ENCODE assay signal across 9 cellular contexts in genomic region chr5:143606043-143606752, GRCh38.
DNase-seq lines count a peak whose midpoint lies in the region; ATAC-seq and TF ChIP-seq lines count a peak whose summit lies in the region.
"Had no signal": no experiment of that assay in that cellular context is flagged by ENCODE, and none has a peak within 500 bp of the region (broad histone marks: within the 10 kb centered on the region; RNA-seq: fewer than 3 reads in every experiment).

No MANE protein-coding gene starts in this region.

- no peaks in the 10 kb centered on the region for H3K79me2 ChIP-seq in neural progenitor cell (ENCODE audit: low read depth)

- intact Hi-C loops in upper lobe of right lung (cut with DNase I) (no loop called here), Right ventricle myocardium inferior (cut with DNase I) (no loop called here), thyroid gland (cut with DNase I) (no loop called here)

- H3K4me1 ChIP-seq in upper lobe of right lung (no peaks in the 10 kb centered on the region), neural progenitor cell (no peaks in the 10 kb centered on the region), thyroid gland (no peaks in the 10 kb centered on the region)
- H3K4me1 ChIP-seq: SJSA1 had no signal

- H3K27ac ChIP-seq in upper lobe of right lung (peak overlapping the region; percentile 26), neural progenitor cell (no peak overlapping the region), thyroid gland (no peak overlapping the region)
- H3K27ac ChIP-seq: SJSA1 had no signal

- peak; percentile 31 for DNase-seq in stimulated activated CD4-positive, alpha-beta T cell treated with anti-CD3 and anti-CD28 coated beads, Interleukin-15, amount 100 ng/mL, for 24 hours
- DNase-seq in stimulated activated CD4-positive, alpha-beta T cell treated with anti-CD3 and anti-CD28 coated beads, Interleukin-4, amount 100 ng/mL, for 1 hour: no peak
- DNase-seq in SIG-M5 treated with dmso at 0.1 percent for 504 hours (lab: John Stamatoyannopoulos, UW; ENCODE audit: unreplicated experiment): peak; percentile 54
- DNase-seq in upper lobe of right lung: no peak
- DNase-seq in Right ventricle myocardium inferior (ENCODE audit: missing footprints): no peak
- no peak for DNase-seq in neural progenitor cell (ENCODE audit: low spot score)
- no peak for DNase-seq in thyroid gland

- ATAC-seq in HG03025 (IDR thresholded peaks at IDR 0.05; ENCODE audit: low FRiP score, unreplicated experiment) (peak; percentile 77), upper lobe of right lung (no peak), Right ventricle myocardium inferior (no peak)

- no peak overlapping the region for H3K27ac Mint-ChIP-seq in neural progenitor cell

- no peak for TF ChIP-seq POLR2A in thyroid gland (IDR thresholded peaks at IDR 0.05)

- no peak overlapping the region for H3K9ac ChIP-seq in neural progenitor cell

- H3K9me3 ChIP-seq in upper lobe of right lung (no peaks in the 10 kb centered on the region), neural progenitor cell (ENCODE audit: low read depth) (no peaks in the 10 kb centered on the region), thyroid gland (no peaks in the 10 kb centered on the region)
- H3K9me3 ChIP-seq: SJSA1 had no signal

- H3K27me3 ChIP-seq in upper lobe of right lung: no peaks in the 10 kb centered on the region
- no peaks in the 10 kb centered on the region for H3K27me3 ChIP-seq in neural progenitor cell
- no peaks in the 10 kb centered on the region for H3K27me3 ChIP-seq in thyroid gland
- H3K27me3 ChIP-seq: SJSA1 had no signal

- H3K4me3 ChIP-seq in upper lobe of right lung: no peak overlapping the region
- no peak overlapping the region for H3K4me3 ChIP-seq in neural progenitor cell
- H3K4me3 ChIP-seq in thyroid gland (replicated peaks in 1 of 3): no peak overlapping the region
- H3K4me3 ChIP-seq: SJSA1 had no signal

- no peaks in the 10 kb centered on the region for H3K36me3 Mint-ChIP-seq in neural progenitor cell

- no peak overlapping the region for H2AFZ ChIP-seq in neural progenitor cell (replicated peaks)

- no peak overlapping the region for H3K4me2 ChIP-seq in neural progenitor cell

- H4K20me1 ChIP-seq in neural progenitor cell (ENCODE audit: low read depth): no peaks in the 10 kb centered on the region

- no peaks in the 10 kb centered on the region for H3F3A ChIP-seq in neural progenitor cell (ENCODE audit: low read depth)

- H3K27me3 Mint-ChIP-seq in neural progenitor cell (ENCODE audit: insufficient read depth, low read depth): no peaks in the 10 kb centered on the region

- no peaks in the 10 kb centered on the region for H3K36me3 ChIP-seq in upper lobe of right lung
- no peaks in the 10 kb centered on the region for H3K36me3 ChIP-seq in neural progenitor cell
- no peaks in the 10 kb centered on the region for H3K36me3 ChIP-seq in thyroid gland
- H3K36me3 ChIP-seq: SJSA1 had no signal

- TF ChIP-seq CTCF in upper lobe of right lung (IDR thresholded peaks at IDR 0.05) (no peak), neural progenitor cell (IDR thresholded peaks at IDR 0.05) (no peak), thyroid gland (IDR thresholded peaks at IDR 0.05) (no peak)

- H3K4me1 Mint-ChIP-seq in neural progenitor cell: no peaks in the 10 kb centered on the region

- H3K9me3 Mint-ChIP-seq in neural progenitor cell: peaks cover 13% of the 10 kb centered on the region

- H3K4me3 Mint-ChIP-seq in neural progenitor cell: no peak overlapping the region

- 71 to 72% methylated on average over 5 of the region's 5 CpGs for WGBS in thyroid gland, 2 donors

Comparison
In these comparisons a context has a peak if more than half of its experiments do, and no peak if none do; other contexts are left out.
1. DNase-seq: peak in stimulated activated CD4-positive, alpha-beta T cell treated with anti-CD3 and anti-CD28 coated beads, Interleukin-15, amount 100 ng/mL, for 24 hours (single experiment) and SIG-M5 treated with dmso at 0.1 percent for 504 hours (single experiment); none in stimulated activated CD4-positive, alpha-beta T cell treated with anti-CD3 and anti-CD28 coated beads, Interleukin-4, amount 100 ng/mL, for 1 hour (single experiment), upper lobe of right lung (single experiment), Right ventricle myocardium inferior (single experiment), neural progenitor cell (single experiment) and thyroid gland (0 of 2).